In the genomic region with DNA sequence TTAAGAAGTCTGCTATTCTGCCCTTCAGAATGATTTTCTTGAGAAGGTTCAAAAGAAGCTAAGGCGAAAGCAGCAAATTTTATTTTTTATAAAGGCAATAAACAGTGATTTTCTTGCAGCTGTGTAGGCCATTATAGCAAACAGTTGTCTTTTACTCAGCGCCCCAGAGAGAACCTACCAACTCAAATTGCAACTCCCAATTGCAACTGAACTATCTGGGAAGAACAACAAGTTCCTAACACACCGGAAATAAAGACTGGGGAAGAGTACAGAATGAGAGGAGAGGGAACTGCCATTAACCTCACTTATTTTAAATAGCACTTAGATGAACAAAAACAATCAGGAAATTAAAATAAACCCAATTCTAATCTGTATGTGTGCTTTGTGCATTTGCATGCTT, we compare ENCODE assay signal across 22 cellular contexts.
A peak's percentile ranks its signal among the peaks of the same experiment; 100 is the strongest.
DNase-seq lines count a peak whose midpoint lies in the region; ATAC-seq, FAIRE-seq and TF ChIP-seq lines count a peak whose summit lies in the region.
"Had no signal": no experiment of that assay in that cellular context is flagged by ENCODE, and none has a peak within 500 bp of the region (broad histone marks: within the 10 kb centered on the region; RNA-seq: fewer than 3 reads in every experiment).

No MANE protein-coding gene starts in this region.

- POLR2A ChIA-PET in IMR-90 (lab: Charles Lee; ENCODE audit: unreplicated experiment) = no interaction called here
- POLR2A ChIA-PET in H1 (lab: Charles Lee; ENCODE audit: partially characterized antibody) = interaction anchor here (1.0 kb wide), 1 partner anchor 11 kb away, joined by 3 read pairs; no protein-coding TSS in a partner anchor

- peaks cover under 1% of the 10 kb centered on the region; the same call in 1 of the 2 replicates for H3K9me1 ChIP-seq in IMR-90 (ENCODE audit: insufficient read depth, low read length)

- no peaks in the 10 kb centered on the region for H3K27me3 Mint-ChIP-seq in activated CD4-positive, alpha-beta T cell treated with anti-CD3 and anti-CD28 coated beads, Interleukin-2, amount 10 ng/mL, durations not matched to agents 24 days and 14 days
- H3K27me3 Mint-ChIP-seq in activated CD8-positive, alpha-beta memory T cell treated with anti-CD3 and anti-CD28 coated beads, Interleukin-2, amount 10 ng/mL, durations not matched to agents 7 days and 5 days = no peaks in the 10 kb centered on the region

- H3K23ac ChIP-seq in IMR-90 (ENCODE audit: low read depth, low read length) (no peak overlapping the region), H1 (ENCODE audit: insufficient read length) (no peak overlapping the region)

- 0 out of 2 replicates have a peak overlapping the region, but pooled peaks have one; percentile 23 for H3K18ac ChIP-seq in IMR-90 (ENCODE audit: low read depth, low read length)
- H3K18ac ChIP-seq in H1 (ENCODE audit: extremely low read depth, low read length) = no peak overlapping the region

- H3K36me3 ChIP-seq in IMR-90 (ENCODE audit: control insufficient read depth, insufficient read depth, low read length) (no peaks in the 10 kb centered on the region), H1 (ENCODE audit: control insufficient read depth in 2 of 4, insufficient read depth in 4 of 4, low read length in 3 of 4) (no peaks in the 10 kb centered on the region)
- H3K36me3 ChIP-seq: SJCRH30 had no signal

- H2BK20ac ChIP-seq in IMR-90 (ENCODE audit: low read depth, low read length) (no peak overlapping the region), H1 (ENCODE audit: low read length) (no peak overlapping the region)

- intact Hi-C loops in Right ventricle myocardium superior (cut with DNase I) = loop anchor here (10.0 kb wide), 1 partner anchor 100 kb away; no protein-coding TSS in a partner anchor
- intact Hi-C loops in right cardiac atrium (cut with DNase I) = no loop called here
- intact Hi-C loops in IMR-90 (cut with micrococcal nuclease) = no loop called here
- intact Hi-C loops in sciatic nerve (cut with DNase I) = no loop called here
- intact Hi-C loops in activated CD4-positive, alpha-beta T cell treated with anti-CD3 and anti-CD28 coated beads, Interleukin-2, amount 10 ng/mL, durations not matched to agents 24 days and 14 days (cut with micrococcal nuclease) = no loop called here

- H3K14ac ChIP-seq in IMR-90 (replicated peaks; ENCODE audit: low read depth, low read length) (0 out of 2 replicates have a peak overlapping the region, but pooled peaks have one; percentile 9), H1 (ENCODE audit: insufficient read length) (no peak overlapping the region)

- no peaks in the 10 kb centered on the region for H3K4me1 Mint-ChIP-seq in activated CD4-positive, alpha-beta T cell treated with anti-CD3 and anti-CD28 coated beads, Interleukin-2, amount 10 ng/mL, durations not matched to agents 24 days and 14 days
- H3K4me1 Mint-ChIP-seq in activated CD8-positive, alpha-beta memory T cell treated with anti-CD3 and anti-CD28 coated beads, Interleukin-2, amount 10 ng/mL, durations not matched to agents 7 days and 5 days = no peaks in the 10 kb centered on the region

- no peak overlapping the region for H3K4me2 ChIP-seq in IMR-90 (ENCODE audit: low read depth, low read length)
- no peak overlapping the region for H3K4me2 ChIP-seq in H1 (ENCODE audit: insufficient read depth in 1 of 2, low read depth in 2 of 2, low read length in 2 of 2)

- no peak overlapping the region for H2BK12ac ChIP-seq in H1 (ENCODE audit: low read depth, low read length)

- CTCF ChIA-PET in IMR-90 (lab: Yijun Ruan, JAX) = interaction anchor here (0.6 kb wide), 1 partner anchor 11 kb away, joined by 3 read pairs; no protein-coding TSS in a partner anchor
- CTCF ChIA-PET in H1 (lab: Charles Lee; ENCODE audit: partially characterized antibody) = no interaction called here
- CTCF ChIA-PET in activated CD8-positive, alpha-beta memory T cell treated with anti-CD3 and anti-CD28 coated beads, Interleukin-2, amount 10 ng/mL, durations not matched to agents 7 days and 5 days (lab: Charles Lee) = no interaction called here

- no peak for FAIRE-seq in H1 (lab: Jason Lieb, UNC)
- FAIRE-seq: GM18507 had no signal

- no peak overlapping the region for H3K27ac Mint-ChIP-seq in activated CD4-positive, alpha-beta T cell treated with anti-CD3 and anti-CD28 coated beads, Interleukin-2, amount 10 ng/mL, durations not matched to agents 24 days and 14 days
- H3K27ac Mint-ChIP-seq in activated CD8-positive, alpha-beta memory T cell treated with anti-CD3 and anti-CD28 coated beads, Interleukin-2, amount 10 ng/mL, durations not matched to agents 7 days and 5 days = no peak overlapping the region

- no peak overlapping the region for H3K4me3 Mint-ChIP-seq in activated CD4-positive, alpha-beta T cell treated with anti-CD3 and anti-CD28 coated beads, Interleukin-2, amount 10 ng/mL, durations not matched to agents 24 days and 14 days
- H3K4me3 Mint-ChIP-seq in activated CD8-positive, alpha-beta memory T cell treated with anti-CD3 and anti-CD28 coated beads, Interleukin-2, amount 10 ng/mL, durations not matched to agents 7 days and 5 days = no peak overlapping the region

- peak; percentile 59 for ATAC-seq in Right ventricle myocardium superior (ENCODE audit: poor library complexity)
- no peak for ATAC-seq in right cardiac atrium
- ATAC-seq in IMR-90 (ENCODE audit: low read depth) = no peak
- peak; percentile 60 for ATAC-seq in sciatic nerve
- ATAC-seq in activated CD8-positive, alpha-beta memory T cell treated with anti-CD3 and anti-CD28 coated beads, Interleukin-2, amount 10 ng/mL, durations not matched to agents 7 days and 5 days = no peak
- ATAC-seq: HCT116 had no signal

- TF ChIP-seq RAD21 in IMR-90 (IDR thresholded peaks at IDR 0.05; ENCODE audit: low read length) = no peak
- no peak for TF ChIP-seq RAD21 in H1 (IDR thresholded peaks at IDR 0.05 in 1 of 2, conservative IDR thresholded peaks at IDR 0.05 in 1 of 2; ENCODE audit: low read depth in 2 of 2, low read length in 2 of 2)

- TF ChIP-seq EP300 in H1 (IDR thresholded peaks at IDR 0.05; ENCODE audit: borderline replicate concordance in 1 of 2, low read depth in 2 of 2, low read length in 2 of 2) = no peak

- H4K20me1 ChIP-seq in IMR-90 (ENCODE audit: insufficient read depth, low read length) = no peaks in the 10 kb centered on the region
- no peaks in the 10 kb centered on the region for H4K20me1 ChIP-seq in H1 (replicated peaks in 1 of 2; ENCODE audit: control insufficient read depth in 1 of 2, insufficient read depth in 2 of 2, low read length in 2 of 2)

- H3K9me3 ChIP-seq in right cardiac atrium (ENCODE audit: control insufficient read depth, low read length) (no peaks in the 10 kb centered on the region), IMR-90 (ENCODE audit: control insufficient read depth, insufficient read depth, low read length) (no peaks in the 10 kb centered on the region), H1 (ENCODE audit: insufficient read depth in 2 of 2, low read depth in 1 of 2, low read length in 1 of 2) (no peaks in the 10 kb centered on the region)
- H3K9me3 ChIP-seq: SJCRH30 had no signal

- H3K27ac ChIP-seq in right cardiac atrium (ENCODE audit: low read length) (no peak overlapping the region), IMR-90 (ENCODE audit: insufficient read depth, low read length) (no peak overlapping the region), H1 (ENCODE audit: low read depth, low read length) (no peak overlapping the region)
- H3K27ac ChIP-seq: SJCRH30 had no signal

- no peak for TF ChIP-seq CTCF in IMR-90 (conservative IDR thresholded peaks at IDR 0.05; ENCODE audit: low read depth, low read length)
- no peak for TF ChIP-seq CTCF in H1 (IDR thresholded peaks at IDR 0.05; ENCODE audit: control extremely low read depth in 1 of 3, insufficient read depth in 1 of 3, low read depth in 1 of 3, low read length in 3 of 3)

- H3K9me3 Mint-ChIP-seq in activated CD4-positive, alpha-beta T cell treated with anti-CD3 and anti-CD28 coated beads, Interleukin-2, amount 10 ng/mL, durations not matched to agents 24 days and 14 days = no peaks in the 10 kb centered on the region
- no peaks in the 10 kb centered on the region for H3K9me3 Mint-ChIP-seq in activated CD8-positive, alpha-beta memory T cell treated with anti-CD3 and anti-CD28 coated beads, Interleukin-2, amount 10 ng/mL, durations not matched to agents 7 days and 5 days (ENCODE audit: low read depth)

- in situ Hi-C loops in IMR-90 (cut with MboI; ENCODE audit: low sequenced_read_pairs) = loop anchor here (25.0 kb wide), 1 partner anchor 1028 kb away; no protein-coding TSS in a partner anchor

- no peak overlapping the region for H2BK15ac ChIP-seq in IMR-90 (ENCODE audit: low read depth, low read length)
- H2BK15ac ChIP-seq in H1 (ENCODE audit: low read length) = no peak overlapping the region

- H3K4me1 ChIP-seq in right cardiac atrium (ENCODE audit: control insufficient read depth, insufficient read depth, low read length) (peaks cover 2% of the 10 kb centered on the region), IMR-90 (ENCODE audit: control insufficient read depth, insufficient read depth, low read length) (peaks cover 12% of the 10 kb centered on the region), H1 (replicated peaks in 1 of 4; ENCODE audit: control insufficient read depth in 3 of 4, insufficient read depth in 4 of 4, low read length in 3 of 4) (peaks cover 0 to 6% (median under 1%) of the 10 kb centered on the region in 4 experiments; a peak in 2 of 7 replicates)

- no peak overlapping the region for H4K5ac ChIP-seq in IMR-90 (ENCODE audit: low read depth, low read length)
- H4K5ac ChIP-seq in H1 (ENCODE audit: insufficient read length, low read depth, low read length) = peak overlapping the region; percentile 29

- H2AFZ ChIP-seq in IMR-90 (replicated peaks; ENCODE audit: low read length, poor library complexity) (no peak overlapping the region), H1 (ENCODE audit: low read length) (peak overlapping the region; percentile 50; the same call in 1 of the 2 replicates)

- no peaks in the 10 kb centered on the region; the same call in 1 of the 2 replicates for H3K23me2 ChIP-seq in H1 (ENCODE audit: low read depth, low read length)

- H3K79me2 ChIP-seq in H1 (ENCODE audit: control insufficient read depth in 1 of 2, insufficient read depth in 2 of 2, low read length in 2 of 2) = no peaks in the 10 kb centered on the region

- no peaks in the 10 kb centered on the region for H3K79me1 ChIP-seq in IMR-90 (ENCODE audit: low read depth in 1 of 2, low read length in 2 of 2)
- H3K79me1 ChIP-seq in H1 (ENCODE audit: low read depth, low read length) = no peaks in the 10 kb centered on the region

- dilution Hi-C loops in IMR-90 (cut with HindIII; ENCODE audit: low sequenced_read_pairs, unreplicated experiment) = no loop called here

- H4K8ac ChIP-seq in IMR-90 (ENCODE audit: low read depth in 2 of 2, low read length in 2 of 2) (no peak overlapping the region), H1 (ENCODE audit: extremely low read depth, insufficient read depth, low read length) (no peak overlapping the region)

- H3K4ac ChIP-seq in IMR-90 (ENCODE audit: low read depth, low read length) (no peak overlapping the region), H1 (replicated peaks; ENCODE audit: insufficient read length, low read depth, low read length) (no peak overlapping the region)

- H3K27me3 ChIP-seq in right cardiac atrium (ENCODE audit: control insufficient read depth, insufficient read depth) = no peaks in the 10 kb centered on the region
- no peaks in the 10 kb centered on the region for H3K27me3 ChIP-seq in IMR-90 (ENCODE audit: control insufficient read depth, insufficient read depth, low read length)
- H3K27me3 ChIP-seq in H1 (replicated peaks in 1 of 4; ENCODE audit: control insufficient read depth in 3 of 4, extremely low read depth in 1 of 4, insufficient read depth in 3 of 4, low read length in 3 of 4) = no peaks in the 10 kb centered on the region
- H3K27me3 ChIP-seq: SJCRH30 had no signal

- H3K56ac ChIP-seq in IMR-90 (ENCODE audit: extremely low read depth, insufficient read depth, low read length) (no peak overlapping the region), H1 (replicated peaks; ENCODE audit: insufficient read length, low read depth, low read length) (no peak overlapping the region)

- H2AK9ac ChIP-seq in IMR-90 (replicated peaks; ENCODE audit: low read depth, low read length, poor library complexity) = no peak overlapping the region

- H2BK5ac ChIP-seq in IMR-90 (ENCODE audit: low read depth, low read length, poor library complexity, severe bottlenecking) (no peak overlapping the region), H1 (ENCODE audit: low read depth, low read length) (no peak overlapping the region)

- WGBS in right cardiac atrium = 76% methylated on average over 3 of the region's 3 CpGs
- no CpG with 5 or more reads among the region's 3 CpGs for WGBS in IMR-90 (ENCODE audit: extremely low coverage in 2 of 2, insufficient read length in 1 of 2), 2 experiments
- 82% methylated on average over 3 of the region's 3 CpGs; no CpG with 5 or more reads in 1 of the 2 experiments for WGBS in H1 (ENCODE audit: extremely low coverage in 1 of 2, insufficient coverage in 1 of 2, insufficient read length in 1 of 2, insufficient replicate concordance in 2 of 2, low coverage in 1 of 2, low lambda C conversion rate in 2 of 2, missing lambda C conversion rate in 1 of 2), 2 experiments

- no peak overlapping the region for H2AK5ac ChIP-seq in IMR-90 (ENCODE audit: low read depth, low read length)
- no peak overlapping the region for H2AK5ac ChIP-seq in H1 (ENCODE audit: low read depth, low read length)

- H3K4me3 ChIP-seq in right cardiac atrium (ENCODE audit: low read length) (no peak overlapping the region), IMR-90 (ENCODE audit: insufficient read depth, low read depth, low read length) (no peak overlapping the region), H1 (ENCODE audit: extremely low read depth in 1 of 4, insufficient read depth in 2 of 4, low read depth in 3 of 4, low read length in 4 of 4) (no peak overlapping the region)
- H3K4me3 ChIP-seq: SJCRH30 had no signal

- no peak for DNase-seq in Right ventricle myocardium superior
- no peak for DNase-seq in right cardiac atrium
- no peak for DNase-seq in IMR-90
- no peak for DNase-seq in H1 (ENCODE audit: low read depth in 1 of 2, low spot score in 2 of 2)
- DNase-seq in sciatic nerve (ENCODE audit: low spot score) = no peak
- no peak for DNase-seq in activated CD4-positive, alpha-beta T cell treated with anti-CD3 and anti-CD28 coated beads, Interleukin-2, amount 10 ng/mL, durations not matched to agents 24 days and 14 days
- no peak for DNase-seq in NCI-H2029 (lab: John Stamatoyannopoulos, UW)
- no peak for DNase-seq in activated CD8-positive, alpha-beta memory T cell treated with anti-CD3 and anti-CD28 coated beads, Interleukin-2, amount 10 ng/mL, durations not matched to agents 7 days and 5 days
- DNase-seq: 8988T, DMS153, DND-41, GOT3, Karpas-422, NCI-H1092 treated with DMSO at 0.1 percent for 48 hours, NCI-H1436, NCI-H187, NCI-H2107, NCI-H524, NCI-H748 treated with DMSO at 0.1 percent for 48 hours, SJCRH30 had no signal

- H3K9ac ChIP-seq in IMR-90 (ENCODE audit: low read depth, low read length) (no peak overlapping the region), H1 (replicated peaks in 1 of 4; ENCODE audit: extremely low read depth in 1 of 4, low read depth in 3 of 4, low read length in 3 of 4) (no peak overlapping the region)

- TF ChIP-seq POLR2A in IMR-90 (IDR thresholded peaks at IDR 0.05; ENCODE audit: low read depth, low read length) (no peak), H1 (IDR thresholded peaks at IDR 0.05; ENCODE audit: control extremely low read depth in 1 of 2, low read depth in 2 of 2, low read length in 2 of 2) (no peak)

- no TSS peak for BruUV-seq in IMR-90 (replicated peaks; lab: Mats Ljungman, UMichigan)

- no peaks in the 10 kb centered on the region for H3K36me3 Mint-ChIP-seq in activated CD4-positive, alpha-beta T cell treated with anti-CD3 and anti-CD28 coated beads, Interleukin-2, amount 10 ng/mL, durations not matched to agents 24 days and 14 days (ENCODE audit: low read depth)
- H3K36me3 Mint-ChIP-seq in activated CD8-positive, alpha-beta memory T cell treated with anti-CD3 and anti-CD28 coated beads, Interleukin-2, amount 10 ng/mL, durations not matched to agents 7 days and 5 days = no peaks in the 10 kb centered on the region

- H4K91ac ChIP-seq in IMR-90 (ENCODE audit: insufficient read depth, low read depth, low read length) (no peak overlapping the region), H1 (replicated peaks; ENCODE audit: insufficient read length, low read length) (no peak overlapping the region)

- H2BK120ac ChIP-seq in IMR-90 (ENCODE audit: low read depth, low read length) (no peak overlapping the region), H1 (replicated peaks; ENCODE audit: low read depth, low read length) (no peak overlapping the region)

Comparison
In these comparisons a context has a peak if more than half of its experiments do, and no peak if none do; other contexts are left out.
1. ATAC-seq: peak in Right ventricle myocardium superior (single experiment) and sciatic nerve (single experiment); none in right cardiac atrium (0 of 2), IMR-90 (single experiment) and activated CD8-positive, alpha-beta memory T cell treated with anti-CD3 and anti-CD28 coated beads, Interleukin-2, amount 10 ng/mL, durations not matched to agents 7 days and 5 days (single experiment).